ENCODE assay signal across 13 cellular contexts in genomic region chr10:35691522-35692236, GRCh38. TPM values are rescaled to one million over a fixed set of nuclear protein-coding genes. Genes with fewer than 3 reads are reported as not detected.
A peak's percentile ranks its signal among the peaks of the same experiment; 100 is the strongest.
DNase-seq lines count a peak whose midpoint lies in the region; ATAC-seq and TF ChIP-seq lines count a peak whose summit lies in the region.
"Had no signal": no experiment of that assay in that cellular context is flagged by ENCODE, and none has a peak within 500 bp of the region (broad histone marks: within the 10 kb centered on the region; RNA-seq: fewer than 3 reads in every experiment).

No MANE protein-coding gene starts in this region.

- H2AFZ ChIP-seq in GM23338 (no peak overlapping the region), GM23248 (no peak overlapping the region)

- peaks cover 4% of the 10 kb centered on the region; the same call in 1 of the 2 replicates for H3F3A ChIP-seq in GM23338 (replicated peaks; ENCODE audit: low read depth)
- H3F3A ChIP-seq in GM23248 (ENCODE audit: insufficient read depth), result no peaks in the 10 kb centered on the region

- no peaks in the 10 kb centered on the region; the same call in none of the 2 replicates for H3K9me2 ChIP-seq in GM23338 (ENCODE audit: insufficient read depth)
- H3K9me2 ChIP-seq in GM23248 (ENCODE audit: insufficient read depth), result no peaks in the 10 kb centered on the region

- H3K9ac ChIP-seq in iPS-15b (ENCODE audit: low read depth, low read length), result no peak overlapping the region
- H3K9ac ChIP-seq in GM23248, result no peak overlapping the region
- H3K9ac ChIP-seq: BLaER1 had no signal

- peak overlapping the region; percentile 61; the same call in 1 of the 2 replicates for H3K27ac ChIP-seq in C4-2B
- H3K27ac ChIP-seq in GM23338 (ENCODE audit: low read depth), result peak overlapping the region; percentile 71; the same call in 1 of the 2 replicates
- no peak overlapping the region for H3K27ac ChIP-seq in GM23248
- H3K27ac ChIP-seq: BLaER1, SJSA1 had no signal

- H3K79me2 ChIP-seq in GM23338 (replicated peaks; ENCODE audit: insufficient read depth) (no peaks in the 10 kb centered on the region), GM23248 (ENCODE audit: insufficient read depth) (no peaks in the 10 kb centered on the region)

- no peak for TF ChIP-seq CTCF in C4-2B (conservative IDR thresholded peaks at IDR 0.05)
- no peak for TF ChIP-seq CTCF in GM23338 (conservative IDR thresholded peaks at IDR 0.05; ENCODE audit: low read depth in 2 of 2)

- DNase-seq in GM23338 (ENCODE audit: low spot score) (peak; percentile 28), NCI-H748 (lab: John Stamatoyannopoulos, UW; ENCODE audit: unreplicated experiment) (peak; percentile 95), GM23248 (no peak)
- DNase-seq in activated CD4-positive, CD25-positive, alpha-beta regulatory T cell (lab: John Stamatoyannopoulos, UW), result no peak
- DNase-seq in T-helper 2 cell treated with Interferon-gamma antibody and Interleukin-4, amounts not matched to agents 5 μg/mL and 100 μg/mL, for 36 hours (ENCODE audit: low spot score), result no peak
- DNase-seq: DMS 273 treated with DMSO at 0.1 percent for 48 hours, MV-4-11, NCI-H2107 had no signal

- 35 to 36% methylated on average over 12 of the region's 12 CpGs for WGBS in GM23248 (ENCODE audit: low coverage in 1 of 2, low lambda C conversion rate in 2 of 2, missing lambda C conversion rate in 2 of 2), 2 experiments

- peaks cover 44% of the 10 kb centered on the region for H3K4me1 ChIP-seq in GM23338 (ENCODE audit: insufficient read depth)
- H3K4me1 ChIP-seq in iPS-15b (ENCODE audit: control insufficient read depth, insufficient read depth, low read length), result peaks cover 35% of the 10 kb centered on the region
- H3K4me1 ChIP-seq in GM23248 (ENCODE audit: insufficient read depth), result no peaks in the 10 kb centered on the region
- H3K4me1 ChIP-seq: BLaER1, SJSA1 had no signal

- no peaks in the 10 kb centered on the region for H3K36me3 ChIP-seq in GM23338 (ENCODE audit: insufficient read depth)
- H3K36me3 ChIP-seq in iPS-15b (ENCODE audit: control insufficient read depth, insufficient read depth, low read length), result no peaks in the 10 kb centered on the region
- no peaks in the 10 kb centered on the region for H3K36me3 ChIP-seq in GM23248 (ENCODE audit: low read depth)
- H3K36me3 ChIP-seq: BLaER1, SJSA1 had no signal

- no peaks in the 10 kb centered on the region for H3K9me3 Mint-ChIP-seq in GM23338
- H3K9me3 Mint-ChIP-seq in T-helper 2 cell treated with Interferon-gamma antibody and Interleukin-4, amounts not matched to agents 5 μg/mL and 100 μg/mL, for 36 hours, result no peaks in the 10 kb centered on the region

- no peaks in the 10 kb centered on the region for H3K36me3 Mint-ChIP-seq in GM23338 (ENCODE audit: low read depth)
- H3K36me3 Mint-ChIP-seq in T-helper 2 cell treated with Interferon-gamma antibody and Interleukin-4, amounts not matched to agents 5 μg/mL and 100 μg/mL, for 36 hours (ENCODE audit: low read depth), result no peaks in the 10 kb centered on the region

- no peak overlapping the region for H3K27ac Mint-ChIP-seq in GM23338
- no peak overlapping the region for H3K27ac Mint-ChIP-seq in T-helper 2 cell treated with Interferon-gamma antibody and Interleukin-4, amounts not matched to agents 5 μg/mL and 100 μg/mL, for 36 hours

- H3K4me1 Mint-ChIP-seq in GM23338, result peaks cover 53% of the 10 kb centered on the region
- no peaks in the 10 kb centered on the region for H3K4me1 Mint-ChIP-seq in T-helper 2 cell treated with Interferon-gamma antibody and Interleukin-4, amounts not matched to agents 5 μg/mL and 100 μg/mL, for 36 hours (ENCODE audit: low read depth)

- peak overlapping the region; percentile 18 for H3K4me3 ChIP-seq in GM23338
- H3K4me3 ChIP-seq in iPS-15b (ENCODE audit: low read depth, low read length), result peak overlapping the region; percentile 24
- no peak overlapping the region for H3K4me3 ChIP-seq in GM23248
- H3K4me3 ChIP-seq: BLaER1, SJSA1 had no signal

- peak; percentile 70 for ATAC-seq in GM23338
- ATAC-seq in activated CD4-positive, CD25-positive, alpha-beta regulatory T cell treated with anti-CD3 and anti-CD28 coated beads, Interleukin-2, amount 50 U/mL, for 24 hours, result no peak

- no peaks in the 10 kb centered on the region for H3K9me3 ChIP-seq in iPS-15b (ENCODE audit: control insufficient read depth, insufficient read depth, low read length)
- H3K9me3 ChIP-seq in GM23248 (ENCODE audit: low read depth), result no peaks in the 10 kb centered on the region
- H3K9me3 ChIP-seq: BLaER1, SJSA1 had no signal

- H3K27me3 ChIP-seq in GM23338 (ENCODE audit: insufficient read depth) (no peaks in the 10 kb centered on the region), iPS-15b (ENCODE audit: control insufficient read depth, insufficient read depth, low read length) (peaks cover 12% of the 10 kb centered on the region), GM23248 (replicated peaks; ENCODE audit: insufficient read depth) (peaks cover 65% of the 10 kb centered on the region)
- H3K27me3 ChIP-seq: BLaER1 had no signal

- peak overlapping the region; percentile 25; the same call in 2 of the 3 replicates for H3K4me3 Mint-ChIP-seq in GM23338
- no peak overlapping the region for H3K4me3 Mint-ChIP-seq in T-helper 2 cell treated with Interferon-gamma antibody and Interleukin-4, amounts not matched to agents 5 μg/mL and 100 μg/mL, for 36 hours

- no peaks in the 10 kb centered on the region for H4K20me1 ChIP-seq in GM23338 (replicated peaks; ENCODE audit: insufficient read depth)
- no peaks in the 10 kb centered on the region for H4K20me1 ChIP-seq in GM23248 (ENCODE audit: insufficient read depth)
- H4K20me1 ChIP-seq: BLaER1 had no signal

- peaks cover 11% of the 10 kb centered on the region for H3K27me3 Mint-ChIP-seq in GM23338 (ENCODE audit: insufficient read depth, low read depth, poor library complexity)
- H3K27me3 Mint-ChIP-seq in T-helper 2 cell treated with Interferon-gamma antibody and Interleukin-4, amounts not matched to agents 5 μg/mL and 100 μg/mL, for 36 hours (ENCODE audit: low read depth), result no peaks in the 10 kb centered on the region

- peak overlapping the region; percentile 31 for H3K4me2 ChIP-seq in GM23338
- no peak overlapping the region for H3K4me2 ChIP-seq in GM23248 (ENCODE audit: unreplicated experiment)
- H3K4me2 ChIP-seq: BLaER1 had no signal

- in situ Hi-C loops in GM23248 (cut with MboI), result no loop called here

TF ChIP-seq in GM23338, 12 proteins besides CTCF, POLR2A, EP300 and RAD21 (continues in another document):
- TF ChIP-seq EZH2phosphoT487 (IDR thresholded peaks at IDR 0.05; ENCODE audit: unreplicated experiment), result no peak
- TF ChIP-seq EZH2 (IDR thresholded peaks at IDR 0.05; ENCODE audit: low read depth, unreplicated experiment), result no peak
- TF ChIP-seq ZNF114 (CRISPR knock-in tag; IDR thresholded peaks at IDR 0.05), result no peak
- no peak for TF ChIP-seq POLR2AphosphoS5 (IDR thresholded peaks at IDR 0.05; ENCODE audit: low read depth)
- TF ChIP-seq REST (IDR thresholded peaks at IDR 0.05; ENCODE audit: unreplicated experiment), result no peak
- TF ChIP-seq JUNB (IDR thresholded peaks at IDR 0.05; ENCODE audit: unreplicated experiment), result no peak
- TF ChIP-seq NANOG (IDR thresholded peaks at IDR 0.05; ENCODE audit: borderline replicate concordance), result peak; percentile 85

RNA-seq across cellular contexts. Expression of gene FZD8, which starts 49.6 kb away (rescaled TPM):
- 7.9 and 8.7 TPM in 2 replicates for total RNA-seq in GM23338 (2014; rRNA removed; shearing (Covaris generic))
- polyA plus RNA-seq in GM23338 (2016; fragmentation: Nextera tagmentation; extraction: Ambion mirVana) (0.47 and 0.99 TPM in 2 replicates), GM23248 (2016; fragmentation: Nextera tagmentation; extraction: Ambion mirVana) (0.39 and 0.63 TPM in 2 replicates)
- total RNA-seq in GM23248 (2014; rRNA removed; shearing (Covaris generic)), result 22.3 and 25.5 TPM in 2 replicates

Comparison
In these comparisons a context has a peak if more than half of its experiments do, and no peak if none do; other contexts are left out.
1. DNase-seq: peak in GM23338 (single experiment) and NCI-H748 (single experiment); none in activated CD4-positive, CD25-positive, alpha-beta regulatory T cell (0 of 4), GM23248 (single experiment) and T-helper 2 cell treated with Interferon-gamma antibody and Interleukin-4, amounts not matched to agents 5 μg/mL and 100 μg/mL, for 36 hours (single experiment).